15 cellular contexts compared by ENCODE assay signal in the genomic region with DNA sequence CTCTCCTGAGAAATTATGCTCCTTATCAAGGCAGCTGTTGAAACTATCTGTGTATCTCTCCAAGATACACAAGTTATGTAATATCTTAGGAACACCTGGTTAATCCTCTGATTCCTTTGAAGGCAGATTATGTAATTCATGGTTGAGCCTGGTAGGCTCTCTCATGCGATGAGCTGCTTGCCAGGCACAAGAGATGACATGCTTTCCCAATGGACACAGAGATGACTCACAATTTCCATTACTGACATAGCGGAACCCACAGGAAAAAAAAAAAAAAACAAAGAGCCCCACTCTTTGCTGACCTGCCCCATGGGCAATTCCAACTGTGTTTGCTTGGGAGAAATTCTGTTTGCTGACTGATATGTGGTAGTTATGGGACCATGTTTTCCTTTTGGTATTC.
A peak's percentile ranks its signal among the peaks of the same experiment; 100 is the strongest.
DNase-seq lines count a peak whose midpoint lies in the region; ATAC-seq and TF ChIP-seq lines count a peak whose summit lies in the region.
"Had no signal": no experiment of that assay in that cellular context is flagged by ENCODE, and none has a peak within 500 bp of the region (broad histone marks: within the 10 kb centered on the region; RNA-seq: fewer than 3 reads in every experiment).

No MANE protein-coding gene starts in this region.

- ATAC-seq in GM21717 (IDR thresholded peaks at IDR 0.05; ENCODE audit: unreplicated experiment) (no peak), HG02642 (IDR thresholded peaks at IDR 0.05; ENCODE audit: poor library complexity, unreplicated experiment) (no peak)
- ATAC-seq: A549, mucosa of descending colon had no signal

- peaks cover 4% of the 10 kb centered on the region for H3K9me3 ChIP-seq in left ventricle myocardium inferior (replicated peaks)
- H3K9me3 ChIP-seq in smooth muscle cell (replicated peaks; ENCODE audit: low read depth) = no peaks in the 10 kb centered on the region
- H3K9me3 ChIP-seq: A549 had no signal

- no peak overlapping the region for H3K4me3 ChIP-seq in astrocyte of the spinal cord (ENCODE audit: low read depth, low read length)
- peak overlapping the region; percentile 62 for H3K4me3 ChIP-seq in left ventricle myocardium inferior
- no peak overlapping the region for H3K4me3 ChIP-seq in smooth muscle cell
- H3K4me3 ChIP-seq: A549, coronary artery, GM23248, mucosa of descending colon had no signal

- intact Hi-C loops in left ventricle myocardium inferior (cut with micrococcal nuclease) = no loop called here

- WGBS in smooth muscle cell (ENCODE audit: low lambda C conversion rate) = 20% methylated on average over 2 of the region's 2 CpGs

- no peak overlapping the region for H2AFZ ChIP-seq in smooth muscle cell (ENCODE audit: low read depth)
- H2AFZ ChIP-seq: GM23248 had no signal

- DNase-seq in NCI-H2171 treated with DMSO at 0.1 percent for 48 hours (lab: John Stamatoyannopoulos, UW) (peak; percentile 31), NCI-H2171 (lab: John Stamatoyannopoulos, UW) (no peak), astrocyte of the spinal cord (ENCODE audit: low read depth, low spot score) (peak; percentile 59), left ventricle myocardium inferior (no peak), smooth muscle cell (lab: John Stamatoyannopoulos, UW; ENCODE audit: unreplicated experiment) (no peak), NCI-H1930 (lab: John Stamatoyannopoulos, UW) (no peak)
- DNase-seq: activated CD4-positive, alpha-beta T cell treated with anti-CD3 and anti-CD28 coated beads, Interleukin-2, amount 50 U/mL, for 1 hour; activated gamma-delta T cell; GM23248; mucosa of descending colon; NCI-H1048 had no signal

- TF ChIP-seq CTCF in astrocyte of the spinal cord (IDR thresholded peaks at IDR 0.05; ENCODE audit: low read depth, low read length) (no peak), left ventricle myocardium inferior (IDR thresholded peaks at IDR 0.05; ENCODE audit: borderline replicate concordance) (no peak), smooth muscle cell (IDR thresholded peaks at IDR 0.05; ENCODE audit: borderline replicate concordance, insufficient read depth, poor library complexity, severe bottlenecking) (no peak)

- H4K20me1 ChIP-seq in smooth muscle cell (ENCODE audit: low read depth) = no peaks in the 10 kb centered on the region

- in situ Hi-C loops in astrocyte of the spinal cord (cut with HindIII; ENCODE audit: low sequenced_read_pairs) = no loop called here

- no peaks in the 10 kb centered on the region for H3K79me2 ChIP-seq in smooth muscle cell (ENCODE audit: low read depth)

- H3K9ac ChIP-seq in smooth muscle cell (ENCODE audit: low read depth) = no peak overlapping the region
- H3K9ac ChIP-seq: GM23248 had no signal

- H3K36me3 ChIP-seq in left ventricle myocardium inferior (no peaks in the 10 kb centered on the region), smooth muscle cell (ENCODE audit: low read depth) (no peaks in the 10 kb centered on the region)

- H3F3A ChIP-seq in smooth muscle cell (ENCODE audit: low read depth) = no peaks in the 10 kb centered on the region

- peak overlapping the region; percentile 14 for H3K4me2 ChIP-seq in smooth muscle cell
- H3K4me2 ChIP-seq: A549 had no signal

- H3K27me3 ChIP-seq in left ventricle myocardium inferior (ENCODE audit: low read depth) = no peaks in the 10 kb centered on the region
- no peaks in the 10 kb centered on the region for H3K27me3 ChIP-seq in smooth muscle cell (ENCODE audit: low read depth)

- peak overlapping the region; percentile 79 for H3K27ac ChIP-seq in left ventricle myocardium inferior (replicated peaks)
- no peak overlapping the region for H3K27ac ChIP-seq in smooth muscle cell (ENCODE audit: low read depth)
- H3K27ac ChIP-seq: A549, coronary artery, GM23248 had no signal

- peaks cover 17% of the 10 kb centered on the region for H3K4me1 ChIP-seq in left ventricle myocardium inferior
- peaks cover 4% of the 10 kb centered on the region for H3K4me1 ChIP-seq in smooth muscle cell (ENCODE audit: low read depth)
- H3K4me1 ChIP-seq: A549 had no signal

Comparison
In these comparisons a context has a peak if more than half of its experiments do, and no peak if none do; other contexts are left out.
1. DNase-seq: peak in NCI-H2171 treated with DMSO at 0.1 percent for 48 hours (single experiment) and astrocyte of the spinal cord (single experiment); none in NCI-H2171 (single experiment), left ventricle myocardium inferior (single experiment), smooth muscle cell (single experiment) and NCI-H1930 (0 of 2).